In genomic region chr6:45075246-45075645, GRCh38 we compare ENCODE assay signal across 1 cellular context.
TF ChIP-seq lines count a peak whose summit lies in the region.

No MANE protein-coding gene starts in this region.

TF ChIP-seq in SK-N-SH, 30 proteins besides CTCF, POLR2A, EP300 and RAD21 (continued from another document):
- TF ChIP-seq FOSL2 (IDR thresholded peaks at IDR 0.05; ENCODE audit: borderline replicate concordance, low read depth) (peak; percentile 78; the same call in 1 of the 2 replicates), RXRA (IDR thresholded peaks at IDR 0.05; ENCODE audit: borderline replicate concordance, low read depth) (0 out of 2 replicates have a peak, but pooled peaks have one; percentile 22), JUND (IDR thresholded peaks at IDR 0.05) (peak; percentile 69), TAF1 (IDR thresholded peaks at IDR 0.05; ENCODE audit: borderline replicate concordance, low read depth, low read length) (no peak), MEF2A (IDR thresholded peaks at IDR 0.05; ENCODE audit: borderline replicate concordance, low read depth) (0 out of 2 replicates have a peak, but pooled peaks have one; percentile 37), NRF1 (IDR thresholded peaks at IDR 0.05; ENCODE audit: low read depth, low read length) (no peak), GABPA (IDR thresholded peaks at IDR 0.05; ENCODE audit: low read depth) (no peak), NFIC (IDR thresholded peaks at IDR 0.05; ENCODE audit: borderline replicate concordance) (peak; percentile 54; the same call in 1 of the 2 replicates), TEAD4 (IDR thresholded peaks at IDR 0.05; ENCODE audit: borderline replicate concordance, insufficient read depth) (peak; percentile 77), FOXM1 (IDR thresholded peaks at IDR 0.05; ENCODE audit: low read depth) (0 out of 2 replicates have a peak, but pooled peaks have one; percentile 66), FOXJ3 (CRISPR knock-in tag; IDR thresholded peaks at IDR 0.05) (no peak), POLR2AphosphoS5 (IDR thresholded peaks at IDR 0.05; ENCODE audit: low read depth, low read length) (0 out of 2 replicates have a peak, but pooled peaks have one; percentile 13), ELF1 (IDR thresholded peaks at IDR 0.05) (no peak)
- TF ChIP-seq, protein P1, sequence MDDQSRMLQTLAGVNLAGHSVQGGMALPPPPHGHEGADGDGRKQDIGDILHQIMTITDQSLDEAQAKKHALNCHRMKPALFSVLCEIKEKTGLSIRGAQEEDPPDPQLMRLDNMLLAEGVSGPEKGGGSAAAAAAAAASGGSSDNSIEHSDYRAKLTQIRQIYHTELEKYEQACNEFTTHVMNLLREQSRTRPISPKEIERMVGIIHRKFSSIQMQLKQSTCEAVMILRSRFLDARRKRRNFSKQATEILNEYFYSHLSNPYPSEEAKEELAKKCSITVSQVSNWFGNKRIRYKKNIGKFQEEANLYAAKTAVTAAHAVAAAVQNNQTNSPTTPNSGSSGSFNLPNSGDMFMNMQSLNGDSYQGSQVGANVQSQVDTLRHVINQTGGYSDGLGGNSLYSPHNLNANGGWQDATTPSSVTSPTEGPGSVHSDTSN (IDR thresholded peaks at IDR 0.05): peak; percentile 70
